10 cellular contexts compared by ENCODE assay signal in genomic region chr15:93018574-93018973, GRCh38.
DNase-seq lines count a peak whose midpoint lies in the region; ATAC-seq, FAIRE-seq and TF ChIP-seq lines count a peak whose summit lies in the region.
"Had no signal": no experiment of that assay in that cellular context is flagged by ENCODE, and none has a peak within 500 bp of the region (broad histone marks: within the 10 kb centered on the region; RNA-seq: fewer than 3 reads in every experiment).

No MANE protein-coding gene starts in this region.

- CTCF ChIA-PET in A549 (lab: Yijun Ruan, JAX), result interaction anchor here (1.2 to 10.2 kb wide), 7 partner anchors 13 to 222 kb away, joined by 3 to 121 read pairs (median 4); no protein-coding TSS in a partner anchor
- CTCF ChIA-PET in Caco-2 (lab: Charles Lee), result interaction anchor here (0.6 to 0.9 kb wide), 4 partner anchors 11 to 499 kb away, joined by 3 to 6 read pairs (median 4); no protein-coding TSS in a partner anchor

- ATAC-seq in A549 (peak; percentile 79), left colon (peak; percentile 17), GM21447 (IDR thresholded peaks at IDR 0.05; ENCODE audit: unreplicated experiment) (no peak), GM21717 (IDR thresholded peaks at IDR 0.05; ENCODE audit: unreplicated experiment) (no peak)

- H3K4me3 Mint-ChIP-seq in Caco-2 (ENCODE audit: unreplicated experiment), result no peak overlapping the region
- no peak overlapping the region for H3K4me3 Mint-ChIP-seq in activated naive CD8-positive, alpha-beta T cell treated with anti-CD3 and anti-CD28 coated beads for 36 hours

- peaks cover 3% of the 10 kb centered on the region for H3K36me3 ChIP-seq in Caco-2 (ENCODE audit: control insufficient read depth, insufficient read depth, low read length)

- H3K27me3 ChIP-seq in Caco-2 (replicated peaks; ENCODE audit: control insufficient read depth, insufficient read depth, low read length), result no peaks in the 10 kb centered on the region

- TF ChIP-seq EP300 in A549 (IDR thresholded peaks at IDR 0.05), result no peak

- H3K4me1 ChIP-seq in A549, result no peaks in the 10 kb centered on the region
- no peaks in the 10 kb centered on the region for H3K4me1 ChIP-seq in Caco-2

- H3K36me3 Mint-ChIP-seq in Caco-2 (ENCODE audit: insufficient read depth, unreplicated experiment), result peaks cover 99% of the 10 kb centered on the region
- H3K36me3 Mint-ChIP-seq in activated naive CD8-positive, alpha-beta T cell treated with anti-CD3 and anti-CD28 coated beads for 36 hours, result peaks cover 74% of the 10 kb centered on the region

- POLR2A ChIA-PET in A549 (lab: Yijun Ruan, JAX), result no interaction called here
- POLR2A ChIA-PET in Caco-2 (lab: Charles Lee), result no interaction called here

- H3K4me1 Mint-ChIP-seq in Caco-2 (ENCODE audit: low read depth, unreplicated experiment), result no peaks in the 10 kb centered on the region
- H3K4me1 Mint-ChIP-seq in activated naive CD8-positive, alpha-beta T cell treated with anti-CD3 and anti-CD28 coated beads for 36 hours, result peaks cover 63% of the 10 kb centered on the region

- TF ChIP-seq RAD21 in A549 (conservative IDR thresholded peaks at IDR 0.05 in 1 of 2, IDR thresholded peaks at IDR 0.05 in 1 of 2), result peak; percentile 36 to 61; a peak in 3 of 5 replicates

- no TSS peak for BruUV-seq in Caco-2 (replicated peaks; lab: Mats Ljungman, UMichigan)

- WGBS in A549 (ENCODE audit: missing lambda C conversion rate), result 73% methylated on average over 4 of the region's 4 CpGs

- no peak overlapping the region for H3K4me3 ChIP-seq in A549
- H3K4me3 ChIP-seq in Caco-2 (ENCODE audit: low read depth, low read length), result no peak overlapping the region

- H3K9me3 ChIP-seq in A549 (no peaks in the 10 kb centered on the region), Caco-2 (no peaks in the 10 kb centered on the region)

- intact Hi-C loops in Caco-2 (cut with micrococcal nuclease; ENCODE audit: unreplicated experiment) (no loop called here), left colon (cut with DNase I, micrococcal nuclease) (no loop called here)

- no peaks in the 10 kb centered on the region for H3K27me3 Mint-ChIP-seq in Caco-2 (ENCODE audit: insufficient read depth, unreplicated experiment)
- H3K27me3 Mint-ChIP-seq in activated naive CD8-positive, alpha-beta T cell treated with anti-CD3 and anti-CD28 coated beads for 36 hours, result no peaks in the 10 kb centered on the region

- TF ChIP-seq POLR2A in A549 (IDR thresholded peaks at IDR 0.05; ENCODE audit: low read length), result no peak

- no peak for FAIRE-seq in A549 (lab: Jason Lieb, UNC)

- no peak overlapping the region for H3K27ac Mint-ChIP-seq in Caco-2 (ENCODE audit: unreplicated experiment)
- peak overlapping the region; percentile 92 for H3K27ac Mint-ChIP-seq in activated naive CD8-positive, alpha-beta T cell treated with anti-CD3 and anti-CD28 coated beads for 36 hours

- H3K27ac ChIP-seq in A549, result no peak overlapping the region

- TF ChIP-seq CTCF in A549 (IDR thresholded peaks at IDR 0.05) (peak; percentile 38), Caco-2 (IDR thresholded peaks at IDR 0.05; ENCODE audit: insufficient read depth in 1 of 2, low read depth in 1 of 2, low read length in 1 of 2, severe bottlenecking in 1 of 2, unreplicated experiment in 1 of 2) (peak; percentile 11 to 14)

- DNase-seq in A549 (ENCODE audit: low read depth in 1 of 2, low spot score in 1 of 2), result peak in 1 of 2 experiments; percentile 71
- DNase-seq in Caco-2, result peak in 1 of 2 experiments; percentile 30
- DNase-seq in activated naive CD8-positive, alpha-beta T cell treated with anti-CD3 and anti-CD28 coated beads for 36 hours, result no peak
- DNase-seq in left colon, result no peak
- DNase-seq in NCI-H1105 (lab: John Stamatoyannopoulos, UW), result no peak
- no peak for DNase-seq in NCI-H1417 treated with DMSO at 0.1 percent for 48 hours (lab: John Stamatoyannopoulos, UW)
- DNase-seq: NCI-H510A; stimulated activated naive CD4-positive, alpha-beta T cell treated with Interleukin-2 at 50 U/mL for 16 hours had no signal

- no peak overlapping the region for H3K4me2 ChIP-seq in A549

- H3K9me3 Mint-ChIP-seq in Caco-2 (ENCODE audit: unreplicated experiment), result no peaks in the 10 kb centered on the region
- H3K9me3 Mint-ChIP-seq in activated naive CD8-positive, alpha-beta T cell treated with anti-CD3 and anti-CD28 coated beads for 36 hours, result peaks cover 5% of the 10 kb centered on the region

TF ChIP-seq in A549, 52 proteins besides CTCF, POLR2A, EP300 and RAD21:
- TF ChIP-seq CBX8 (IDR thresholded peaks at IDR 0.05), result no peak
- no peak for TF ChIP-seq CBX2 (IDR thresholded peaks at IDR 0.05; ENCODE audit: borderline replicate concordance, low read depth)
- no peak for TF ChIP-seq ZSCAN20 (CRISPR knock-in tag; IDR thresholded peaks at IDR 0.05)
- TF ChIP-seq PHF8 (IDR thresholded peaks at IDR 0.05; ENCODE audit: borderline replicate concordance, low read depth), result no peak
- TF ChIP-seq RNF2 (IDR thresholded peaks at IDR 0.05; ENCODE audit: borderline replicate concordance, low read depth), result no peak
- TF ChIP-seq TP53 (CRISPR knock-in tag; IDR thresholded peaks at IDR 0.05), result 0 out of 2 replicates have a peak, but pooled peaks have one; percentile 24
- no peak for TF ChIP-seq CHD2 (IDR thresholded peaks at IDR 0.05; ENCODE audit: low read length, partially characterized antibody)

Comparison
In these comparisons a context has a peak if more than half of its experiments do, and no peak if none do; other contexts are left out.
1. ATAC-seq: peak in A549 (2 of 2) and left colon (single experiment); none in GM21447 (single experiment) and GM21717 (single experiment).